In genomic region chr13:28658796-28659610, GRCh38 we compare ENCODE assay signal across 9 cellular contexts. TPM values are rescaled to one million over a fixed set of nuclear protein-coding genes. Genes with fewer than 3 reads are reported as not detected.
DNase-seq lines count a peak whose midpoint lies in the region; ATAC-seq, FAIRE-seq and TF ChIP-seq lines count a peak whose summit lies in the region.
"Had no signal": no experiment of that assay in that cellular context is flagged by ENCODE, and none has a peak within 500 bp of the region (broad histone marks: within the 10 kb centered on the region; RNA-seq: fewer than 3 reads in every experiment).

Gene POMP (plus strand): TSS chr13:28659130. CDS start chr13:28659185, 55 bp downstream.

- DNase-seq in AG10803 (ENCODE audit: low read depth) (peak; percentile 97), NCI-H510A (lab: John Stamatoyannopoulos, UW) (peak; percentile 65), cerebellum (ENCODE audit: low spot score) (peak; percentile 92), kidney (peak; percentile 98)
- peak; percentile 81 to 83 for DNase-seq in activated CD4-positive, alpha-beta T cell treated with anti-CD3 and anti-CD28 coated beads for 24 hours (ENCODE audit: low read depth in 2 of 2)
- DNase-seq in stimulated activated CD4-positive, alpha-beta T cell treated with anti-CD3 and anti-CD28 coated beads, Interleukin-15, amount 100 ng/mL, for 24 hours = peak; percentile 94

- ATAC-seq in GM18909 (IDR thresholded peaks at IDR 0.05; ENCODE audit: poor library complexity, unreplicated experiment) (peak; percentile 88), HG03159 (IDR thresholded peaks at IDR 0.05; ENCODE audit: unreplicated experiment) (peak; percentile 90)

- H3K27ac ChIP-seq in kidney (ENCODE audit: low read depth in 2 of 2, low read length in 2 of 2) = peak within 1 kb of the TSS; percentile 94

- no peak for FAIRE-seq in kidney (lab: Jason Lieb, UNC)
- FAIRE-seq: colon had no signal

- intact Hi-C loops in kidney (cut with DNase I) = no loop called here

- peaks cover 3 to 9% of the 10 kb centered on the region in 2 donors for H3K36me3 ChIP-seq in kidney (ENCODE audit: control insufficient read depth in 1 of 2, insufficient read depth in 2 of 2, low read length in 2 of 2)

- peak within 1 kb of the TSS; percentile 96 to 97 for H3K9ac ChIP-seq in kidney (ENCODE audit: low read length in 2 of 2)

- H3K4me3 ChIP-seq in AG10803 (ENCODE audit: low read length) = peak within 1 kb of the TSS; percentile 98
- H3K4me3 ChIP-seq in kidney (ENCODE audit: low read length in 2 of 2) = peak within 1 kb of the TSS; percentile 90 to 100

- no peaks in the 10 kb centered on the region for H3K9me3 ChIP-seq in kidney (ENCODE audit: control insufficient read depth in 1 of 2, low read length in 2 of 2)

- H3K4me1 ChIP-seq in kidney (ENCODE audit: control insufficient read depth in 1 of 2, insufficient read depth in 1 of 2, low read depth in 1 of 2, low read length in 2 of 2) = peaks cover 9 to 19% of the 10 kb centered on the region in 2 donors

- TF ChIP-seq CTCF in AG10803 (conservative IDR thresholded peaks at IDR 0.05; ENCODE audit: low read length) (0 out of 2 replicates have a peak, but pooled peaks have one; percentile 4), kidney (IDR thresholded peaks at IDR 0.05; ENCODE audit: borderline replicate concordance, extremely low read depth, insufficient read depth) (no peak)

RNA-seq across cellular contexts. Expression of gene POMP, which starts in this region (rescaled TPM):
- total RNA-seq in cerebellum = 32.4 TPM
- 59.0 TPM for total RNA-seq in kidney
- 115 TPM for polyA plus RNA-seq in kidney (ENCODE audit: insufficient read depth, low read depth, low replicate concordance)

Comparison
In these comparisons a context has a peak if more than half of its experiments do, and no peak if none do; other contexts are left out.
1. Peak in every context shown above with its lines: DNase-seq, ATAC-seq, H3K4me3 ChIP-seq and H3K27ac ChIP-seq.